ENCODE assay signal across 15 cellular contexts in genomic region chr20:31475472-31476312, GRCh38. TPM values are rescaled to one million over a fixed set of nuclear protein-coding genes. Genes with fewer than 3 reads are reported as not detected.
A peak's percentile ranks its signal among the peaks of the same experiment; 100 is the strongest.
DNase-seq lines count a peak whose midpoint lies in the region; ATAC-seq and TF ChIP-seq lines count a peak whose summit lies in the region.
"Had no signal": no experiment of that assay in that cellular context is flagged by ENCODE, and none has a peak within 500 bp of the region (broad histone marks: within the 10 kb centered on the region; RNA-seq: fewer than 3 reads in every experiment).

No MANE protein-coding gene starts in this region.

- H3K27me3 ChIP-seq in RWPE2 (ENCODE audit: insufficient read depth, poor library complexity, severe bottlenecking) (peaks cover 14% of the 10 kb centered on the region), left ventricle myocardium inferior (ENCODE audit: low read depth) (peaks cover 53% of the 10 kb centered on the region), prostate gland (replicated peaks; ENCODE audit: insufficient read depth) (peaks cover 17% of the 10 kb centered on the region), body of pancreas (peaks cover 0 to 7% of the 10 kb centered on the region in 2 donors), adrenal gland (peaks cover 17% of the 10 kb centered on the region)

- 3% methylated on average over 29 of the region's 29 CpGs for WGBS in prostate gland
- 4 to 5% methylated on average over 8 to 29 of the region's 29 CpGs for WGBS in body of pancreas, 2 donors
- 3 to 10% (median 6%) methylated on average over 6 to 29 of the region's 29 CpGs for WGBS in adrenal gland, 4 donors

- ATAC-seq in RWPE2 (ENCODE audit: low read depth) (peak; percentile 8; the same call in 1 of the 3 replicates), body of pancreas (no peak)

- H3K9me3 ChIP-seq in RWPE2 (ENCODE audit: severe bottlenecking) (no peaks in the 10 kb centered on the region), left ventricle myocardium inferior (replicated peaks) (no peaks in the 10 kb centered on the region), prostate gland (no peaks in the 10 kb centered on the region), body of pancreas (no peaks in the 10 kb centered on the region), adrenal gland (replicated peaks in 1 of 3) (no peaks in the 10 kb centered on the region)

- H3K4me1 ChIP-seq in RWPE2 (ENCODE audit: insufficient read depth, poor library complexity, severe bottlenecking) (peaks cover 2% of the 10 kb centered on the region), left ventricle myocardium inferior (peaks cover 29% of the 10 kb centered on the region), prostate gland (replicated peaks) (no peaks in the 10 kb centered on the region), body of pancreas (peaks cover 11% of the 10 kb centered on the region), adrenal gland (replicated peaks in 1 of 2) (peaks cover 0 to 7% of the 10 kb centered on the region in 2 donors)

- intact Hi-C loops in left ventricle myocardium inferior (cut with micrococcal nuclease) (no loop called here), prostate gland (cut with DNase I) (no loop called here), body of pancreas (cut with DNase I) (no loop called here), adrenal gland (cut with DNase I) (no loop called here)

- H3K27ac ChIP-seq in RWPE2 (ENCODE audit: poor library complexity, severe bottlenecking) (no peak overlapping the region), left ventricle myocardium inferior (replicated peaks) (peak overlapping the region; percentile 74), prostate gland (peak overlapping the region; percentile 11 to 17), body of pancreas (no peak overlapping the region), adrenal gland (peak overlapping the region in 2 of 5 donors; percentile 32 to 49)

- no peak overlapping the region for H3K4me3 ChIP-seq in RWPE2 (ENCODE audit: severe bottlenecking)
- peak overlapping the region; percentile 68 for H3K4me3 ChIP-seq in left ventricle myocardium inferior
- H3K4me3 ChIP-seq in prostate gland = peak overlapping the region; percentile 22 to 23
- H3K4me3 ChIP-seq in body of pancreas = no peak overlapping the region
- peak overlapping the region in 1 of 4 donors; percentile 56 for H3K4me3 ChIP-seq in adrenal gland

- DNase-seq in 8988T (peak; percentile 33), RWPE2 (ENCODE audit: low spot score) (peak; percentile 81), left ventricle myocardium inferior (no peak), prostate gland (ENCODE audit: low spot score) (no peak), body of pancreas (no peak), GM19238 (ENCODE audit: insufficient read length, low spot score) (no peak), adrenal gland (no peak), NCI-H1105 (lab: John Stamatoyannopoulos, UW) (no peak)
- DNase-seq: activated CD4-positive, alpha-beta T cell treated with anti-CD3 and anti-CD28 coated beads for 4 hours; head of caudate nucleus; NCI-H1417 treated with DMSO at 0.1 percent for 48 hours; NCI-H774 had no signal

- TF ChIP-seq CTCF in RWPE2 (IDR thresholded peaks at IDR 0.05; ENCODE audit: poor library complexity, severe bottlenecking) = no peak
- TF ChIP-seq CTCF in left ventricle myocardium inferior (IDR thresholded peaks at IDR 0.05; ENCODE audit: borderline replicate concordance) = no peak
- no peak for TF ChIP-seq CTCF in prostate gland (IDR thresholded peaks at IDR 0.05)
- no peak for TF ChIP-seq CTCF in body of pancreas (IDR thresholded peaks at IDR 0.05)
- no peak for TF ChIP-seq CTCF in adrenal gland (IDR thresholded peaks at IDR 0.05)

- H3K36me3 ChIP-seq in RWPE2 (ENCODE audit: low read depth) = no peaks in the 10 kb centered on the region
- no peaks in the 10 kb centered on the region for H3K36me3 ChIP-seq in left ventricle myocardium inferior
- H3K36me3 ChIP-seq in prostate gland = no peaks in the 10 kb centered on the region
- no peaks in the 10 kb centered on the region for H3K36me3 ChIP-seq in body of pancreas (replicated peaks in 1 of 2; ENCODE audit: insufficient read depth in 1 of 2, low read depth in 2 of 2)
- H3K36me3 ChIP-seq in adrenal gland (replicated peaks in 1 of 2) = no peaks in the 10 kb centered on the region

- TF ChIP-seq POLR2A in prostate gland (IDR thresholded peaks at IDR 0.05) (no peak), body of pancreas (IDR thresholded peaks at IDR 0.05) (no peak), adrenal gland (IDR thresholded peaks at IDR 0.05) (no peak)

RNA-seq across cellular contexts. Expression of gene REM1, which starts 0.6 kb away (rescaled TPM):
- total RNA-seq in left ventricle myocardium inferior = 1.5 TPM
- total RNA-seq in prostate gland = 1 to 10 TPM; 1.3 to 4.9 TPM
- 1 to 10 TPM in 1 of 2 donors, under 1 TPM in 1; 0.66 to 1.0 TPM for total RNA-seq in body of pancreas
- 10 to 100 TPM in 1 of 8 donors, 1 to 10 TPM in 5, under 1 TPM in 2; 0.26 to 19.3 (median 2.5) TPM for total RNA-seq in adrenal gland
- 1 to 10 TPM in 2 of 3 donors, under 1 TPM in 1; 0.48 to 6.8 (median 3.4) TPM for polyA plus RNA-seq in adrenal gland
- total RNA-seq: activated T-helper 2 cell treated with anti-CD3 and anti-CD28 coated beads, Interferon-gamma antibody, Interleukin-2, Interleukin-4, amounts not matched to agents 10 μg/mL and 5 μg/mL and 100 μg/mL, durations not matched to agents 14 hours and 24 hours and 36 hours; Daoy had no signal

RNA-seq across cellular contexts. Expression of gene DEFB124, which starts 0.8 kb away (rescaled TPM):
- not detected for total RNA-seq in left ventricle myocardium inferior
- total RNA-seq in prostate gland = not detected
- not detected for total RNA-seq in body of pancreas
- not detected for total RNA-seq in adrenal gland
- under 1 TPM in 1 of 3 donors, not detected in 2; 0.20 TPM for polyA plus RNA-seq in adrenal gland
- total RNA-seq: activated T-helper 2 cell treated with anti-CD3 and anti-CD28 coated beads, Interferon-gamma antibody, Interleukin-2, Interleukin-4, amounts not matched to agents 10 μg/mL and 5 μg/mL and 100 μg/mL, durations not matched to agents 14 hours and 24 hours and 36 hours; Daoy had no signal

RNA-seq across cellular contexts. Expression of gene DEFB123, which starts 35.3 kb away (rescaled TPM):
- total RNA-seq in left ventricle myocardium inferior (not detected), prostate gland (100 to 1,000 TPM in 1 of 2 donors, not detected in 1; 459 TPM), body of pancreas (not detected), adrenal gland (not detected)
- not detected for polyA plus RNA-seq in adrenal gland
- total RNA-seq: activated T-helper 2 cell treated with anti-CD3 and anti-CD28 coated beads, Interferon-gamma antibody, Interleukin-2, Interleukin-4, amounts not matched to agents 10 μg/mL and 5 μg/mL and 100 μg/mL, durations not matched to agents 14 hours and 24 hours and 36 hours; Daoy; mucosa of gallbladder had no signal

RNA-seq across cellular contexts. Expression of gene HM13, which starts 38.5 kb away (rescaled TPM):
- total RNA-seq in left ventricle myocardium inferior = 39.0 TPM
- total RNA-seq in prostate gland = 100 to 1,000 TPM in 1 of 2 donors, 10 to 100 TPM in 1; 99.7 to 131 TPM
- 10 to 100 TPM; 73.2 to 79.4 TPM for total RNA-seq in body of pancreas
- 100 to 1,000 TPM in 6 of 8 donors, 10 to 100 TPM in 2; 80.5 to 356 (median 153) TPM for total RNA-seq in adrenal gland
- 100 to 1,000 TPM; 177 to 241 (median 236) TPM for polyA plus RNA-seq in adrenal gland

Comparison
In these comparisons a context has a peak if more than half of its experiments do, and no peak if none do; other contexts are left out.
1. DNase-seq: peak in 8988T (single experiment) and RWPE2 (single experiment); none in left ventricle myocardium inferior (single experiment), prostate gland (single experiment), body of pancreas (0 of 4), GM19238 (single experiment), adrenal gland (0 of 7) and NCI-H1105 (single experiment).
2. H3K27ac ChIP-seq: peak in left ventricle myocardium inferior (single experiment) and prostate gland (2 of 2); none in RWPE2 (single experiment) and body of pancreas (0 of 4).
3. H3K4me3 ChIP-seq: peak in left ventricle myocardium inferior (single experiment) and prostate gland (2 of 2); none in RWPE2 (single experiment) and body of pancreas (0 of 2).